1 cellular context compared by ENCODE assay signal in genomic region chr22:35409783-35410662, GRCh38.
TF ChIP-seq lines count a peak whose summit lies in the region.

No MANE protein-coding gene starts in this region.

TF ChIP-seq in WTC11, 78 proteins besides CTCF, POLR2A, EP300 and RAD21 (continued from another document):
- no peak for TF ChIP-seq ZNF425 (CRISPR knock-in tag; conservative IDR thresholded peaks at IDR 0.05)
